In genomic region chr1:232622981-232623380, GRCh38 we compare ENCODE assay signal across 16 cellular contexts.
DNase-seq lines count a peak whose midpoint lies in the region; ATAC-seq and TF ChIP-seq lines count a peak whose summit lies in the region.
"Had no signal": no experiment of that assay in that cellular context is flagged by ENCODE, and none has a peak within 500 bp of the region (broad histone marks: within the 10 kb centered on the region; RNA-seq: fewer than 3 reads in every experiment).

No MANE protein-coding gene starts in this region.

- POLR2A ChIA-PET in HEK293T (lab: Yijun Ruan, JAX), result no interaction called here

- no peak for ATAC-seq in GM21367 (IDR thresholded peaks at IDR 0.05; ENCODE audit: unreplicated experiment)
- no peak for ATAC-seq in HG03108 (IDR thresholded peaks at IDR 0.05; ENCODE audit: unreplicated experiment)
- no peak for ATAC-seq in GM19023 (IDR thresholded peaks at IDR 0.05; ENCODE audit: unreplicated experiment)
- ATAC-seq: activated CD8-positive, alpha-beta memory T cell treated with anti-CD3 and anti-CD28 coated beads, Interleukin-2, amount 10 ng/mL, durations not matched to agents 7 days and 5 days; body of pancreas; effector memory CD8-positive, alpha-beta T cell had no signal

- H3K9ac ChIP-seq in BLaER1 treated with 17β-estradiol and CSF1 and Interleukin-3, amounts not matched to agents 10 nM and 100 nM, result no peak overlapping the region

- H3K27ac ChIP-seq in BLaER1 treated with 17β-estradiol and CSF1 and Interleukin-3, amounts not matched to agents 10 nM and 100 nM, result no peak overlapping the region; a peak in 1 of 22 replicates
- no peak overlapping the region for H3K27ac ChIP-seq in brain microvascular endothelial cell
- H3K27ac ChIP-seq: body of pancreas, suprapubic skin, WERI-Rb-1 had no signal

- in situ Hi-C loops in astrocyte of the spinal cord (cut with HindIII; ENCODE audit: low sequenced_read_pairs) (no loop called here), brain microvascular endothelial cell (cut with HindIII; ENCODE audit: low pct_ligation_motif_present, low sequenced_read_pairs) (no loop called here)

- CTCF ChIA-PET in HEK293T (lab: Yijun Ruan, JAX), result interaction anchor here (1.3 kb wide), 1 partner anchor 11 kb away, joined by 7 read pairs; no protein-coding TSS in a partner anchor

- peaks cover 0 to 12% (median 4%) of the 10 kb centered on the region in 11 experiments; a peak in 15 of 22 replicates for H3K27me3 ChIP-seq in BLaER1 treated with 17β-estradiol and CSF1 and Interleukin-3, amounts not matched to agents 10 nM and 100 nM
- H3K27me3 ChIP-seq in brain microvascular endothelial cell (replicated peaks), result no peaks in the 10 kb centered on the region
- H3K27me3 ChIP-seq: body of pancreas, suprapubic skin had no signal

- peaks cover 0 to 52% (median 5%) of the 10 kb centered on the region in 11 experiments; a peak in 9 of 22 replicates for H4K20me1 ChIP-seq in BLaER1 treated with 17β-estradiol and CSF1 and Interleukin-3, amounts not matched to agents 10 nM and 100 nM

- no peak for TF ChIP-seq CTCF in astrocyte of the spinal cord (IDR thresholded peaks at IDR 0.05; ENCODE audit: low read depth, low read length)
- TF ChIP-seq CTCF in brain microvascular endothelial cell (IDR thresholded peaks at IDR 0.05; ENCODE audit: low read depth, low read length, missing control alignments), result no peak

- peaks cover 16 to 96% (median 58%) of the 10 kb centered on the region in 10 experiments for H3K4me1 ChIP-seq in BLaER1 treated with 17β-estradiol and CSF1 and Interleukin-3, amounts not matched to agents 10 nM and 100 nM

- peak overlapping the region in 6 of 11 experiments; percentile 21 to 83 (median 64); a peak in 10 of 22 replicates for H3K4me2 ChIP-seq in BLaER1 treated with 17β-estradiol and CSF1 and Interleukin-3, amounts not matched to agents 10 nM and 100 nM

- no peaks in the 10 kb centered on the region for H3K36me3 ChIP-seq in BLaER1 treated with 17β-estradiol and CSF1 and Interleukin-3, amounts not matched to agents 10 nM and 100 nM
- H3K36me3 ChIP-seq in brain microvascular endothelial cell (replicated peaks), result no peaks in the 10 kb centered on the region
- H3K36me3 ChIP-seq: suprapubic skin, WERI-Rb-1 had no signal

- peaks cover 0 to 9% (median 0%) of the 10 kb centered on the region in 11 experiments; a peak in 1 of 22 replicates for H3K9me3 ChIP-seq in BLaER1 treated with 17β-estradiol and CSF1 and Interleukin-3, amounts not matched to agents 10 nM and 100 nM (replicated peaks in 1 of 11)
- H3K9me3 ChIP-seq: body of pancreas, suprapubic skin had no signal

- DNase-seq in HEK293T (ENCODE audit: extremely low spot score), result no peak
- DNase-seq in astrocyte of the spinal cord (ENCODE audit: low read depth, low spot score), result peak; percentile 47
- DNase-seq in iPS-NIHi11 (ENCODE audit: low spot score), result peak; percentile 47
- no peak for DNase-seq in brain microvascular endothelial cell
- DNase-seq: activated CD8-positive, alpha-beta memory T cell treated with anti-CD3 and anti-CD28 coated beads, Interleukin-2, amount 10 ng/mL, durations not matched to agents 7 days and 5 days; body of pancreas; DND-41; effector memory CD8-positive, alpha-beta T cell; foreskin fibroblast; posterior cingulate gyrus; WERI-Rb-1 had no signal

- no peak overlapping the region for H3K4me3 ChIP-seq in BLaER1 treated with 17β-estradiol and CSF1 and Interleukin-3, amounts not matched to agents 10 nM and 100 nM
- H3K4me3 ChIP-seq in astrocyte of the spinal cord (ENCODE audit: low read depth, low read length) (no peak overlapping the region), brain microvascular endothelial cell (ENCODE audit: low read depth, low read length) (no peak overlapping the region)
- H3K4me3 ChIP-seq: body of pancreas, suprapubic skin had no signal

TF ChIP-seq in HEK293T, 16 proteins besides CTCF, POLR2A, EP300 and RAD21:
- no peak for TF ChIP-seq ZNF384 (IDR thresholded peaks at IDR 0.05)
- no peak for TF ChIP-seq FOXK2 (IDR thresholded peaks at IDR 0.05)
- TF ChIP-seq PKNOX1 (IDR thresholded peaks at IDR 0.05), result peak; percentile 94

Comparison
In these comparisons a context has a peak if more than half of its experiments do, and no peak if none do; other contexts are left out.
1. DNase-seq: peak in astrocyte of the spinal cord (single experiment) and iPS-NIHi11 (single experiment); none in HEK293T (single experiment) and brain microvascular endothelial cell (single experiment).